In the genomic region with DNA sequence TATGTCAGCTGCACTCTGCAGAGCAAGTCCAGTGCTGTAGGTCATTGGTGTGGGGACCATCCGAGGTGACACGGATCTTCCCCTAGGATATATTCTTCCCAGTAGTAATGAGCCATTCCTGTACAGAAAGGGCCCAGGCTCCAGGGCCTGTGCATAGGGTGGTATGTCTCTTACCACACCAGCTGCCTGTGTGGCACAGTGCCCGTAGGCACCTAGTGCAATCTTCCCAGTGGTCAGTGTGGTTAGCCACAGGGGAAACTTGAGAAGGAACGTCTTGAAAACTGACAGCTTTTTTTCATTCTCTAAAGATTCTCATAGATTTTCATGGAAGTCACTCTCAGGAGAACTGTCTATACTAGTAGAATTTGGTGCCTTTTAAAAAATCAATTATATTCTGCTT, we compare ENCODE assay signal across 11 cellular contexts. TPM values are rescaled to one million over a fixed set of nuclear protein-coding genes. Genes with fewer than 3 reads are reported as not detected.
DNase-seq lines count a peak whose midpoint lies in the region; ATAC-seq, FAIRE-seq and TF ChIP-seq lines count a peak whose summit lies in the region.
"Had no signal": no experiment of that assay in that cellular context is flagged by ENCODE, and none has a peak within 500 bp of the region (broad histone marks: within the 10 kb centered on the region; RNA-seq: fewer than 3 reads in every experiment).

No MANE protein-coding gene starts in this region.

- no peaks in the 10 kb centered on the region for H3K9me3 ChIP-seq in SJSA1 (replicated peaks)

- no peaks in the 10 kb centered on the region for H3K9me3 Mint-ChIP-seq in naive thymus-derived CD8-positive, alpha-beta T cell
- H3K9me3 Mint-ChIP-seq: activated naive CD4-positive, alpha-beta T cell treated with anti-CD3 and anti-CD28 coated beads for 36 hours; T-helper 1 cell treated with Interleukin-12 subunit alpha and Interleukin-12 subunit beta and Interleukin-4 antibody, amounts not matched to agents 30 μg/mL and 1 μg/mL, for 36 hours had no signal

- no peak overlapping the region for H3K27ac ChIP-seq in SJSA1

- H3K36me3 Mint-ChIP-seq in naive thymus-derived CD8-positive, alpha-beta T cell, result peaks cover 0 to 3% (median 2%) of the 10 kb centered on the region in 3 donors

- H3K4me3 ChIP-seq in SJSA1 (no peak overlapping the region), foreskin fibroblast (ENCODE audit: low read depth in 1 of 2, low read length in 2 of 2) (no peak overlapping the region)

- H3K36me3 ChIP-seq in SJSA1, result no peaks in the 10 kb centered on the region

- ATAC-seq in HG03457 (IDR thresholded peaks at IDR 0.05; ENCODE audit: unreplicated experiment), result no peak
- ATAC-seq in naive thymus-derived CD8-positive, alpha-beta T cell, result no peak

- POLR2A ChIA-PET in naive thymus-derived CD8-positive, alpha-beta T cell (lab: Charles Lee), result interaction anchor here (0.7 kb wide), 1 partner anchor 131 kb away, joined by 3 read pairs; a partner anchor contains a TSS

- no peak for TF ChIP-seq CTCF in foreskin fibroblast (IDR thresholded peaks at IDR 0.05; ENCODE audit: low read depth, low read length)

- no peaks in the 10 kb centered on the region for H3K27me3 ChIP-seq in SJSA1 (replicated peaks)

- H3K27ac Mint-ChIP-seq in naive thymus-derived CD8-positive, alpha-beta T cell, result no peak overlapping the region
- H3K27ac Mint-ChIP-seq: activated naive CD4-positive, alpha-beta T cell treated with anti-CD3 and anti-CD28 coated beads for 36 hours; T-helper 1 cell treated with Interleukin-12 subunit alpha and Interleukin-12 subunit beta and Interleukin-4 antibody, amounts not matched to agents 30 μg/mL and 1 μg/mL, for 36 hours had no signal

- FAIRE-seq in H54 (lab: Jason Lieb, UNC), result peak; percentile 69

- DNase-seq in AML-193 (lab: John Stamatoyannopoulos, UW) (peak; percentile 73 to 84), H54 (ENCODE audit: insufficient read length, low spot score) (no peak), SJSA1 (ENCODE audit: low read depth in 1 of 2, low spot score in 2 of 2) (peak; percentile 32 to 59), foreskin fibroblast (peak; percentile 49 to 75), OCI-M2 (lab: John Stamatoyannopoulos, UW; ENCODE audit: unreplicated experiment) (no peak), DMS153 treated with DMSO at 0.1 percent for 48 hours (lab: John Stamatoyannopoulos, UW; ENCODE audit: unreplicated experiment) (no peak)
- no peak for DNase-seq in naive thymus-derived CD8-positive, alpha-beta T cell
- DNase-seq: activated naive CD4-positive, alpha-beta T cell treated with anti-CD3 and anti-CD28 coated beads for 36 hours; NCI-H1048 had no signal

- no peaks in the 10 kb centered on the region for H3K27me3 Mint-ChIP-seq in naive thymus-derived CD8-positive, alpha-beta T cell

- H3K4me1 Mint-ChIP-seq in naive thymus-derived CD8-positive, alpha-beta T cell, result peaks cover 0 to 8% (median 3%) of the 10 kb centered on the region in 4 donors

- H3K4me3 Mint-ChIP-seq in naive thymus-derived CD8-positive, alpha-beta T cell, result no peak overlapping the region
- H3K4me3 Mint-ChIP-seq: activated naive CD4-positive, alpha-beta T cell treated with anti-CD3 and anti-CD28 coated beads for 36 hours; T-helper 1 cell treated with Interleukin-12 subunit alpha and Interleukin-12 subunit beta and Interleukin-4 antibody, amounts not matched to agents 30 μg/mL and 1 μg/mL, for 36 hours had no signal

- peaks cover 6% of the 10 kb centered on the region for H3K4me1 ChIP-seq in SJSA1 (replicated peaks)

- no peak for TF ChIP-seq POLR2A in H54 (IDR thresholded peaks at IDR 0.05; ENCODE audit: low read depth, low read length)

RNA-seq across cellular contexts. Expression of a gene that starts 39.8 kb away (rescaled TPM):
- total RNA-seq in SJSA1 (2014; rRNA removed; shearing (Covaris generic)), result 12.6 and 17.5 TPM in 2 replicates
- 1 to 10 TPM; 3.0 to 3.1 TPM for total RNA-seq in naive thymus-derived CD8-positive, alpha-beta T cell
- 1 to 10 TPM; 5.1 to 6.5 (median 6.3) TPM for polyA plus RNA-seq in naive thymus-derived CD8-positive, alpha-beta T cell

Comparison
In these comparisons a context has a peak if more than half of its experiments do, and no peak if none do; other contexts are left out.
1. DNase-seq: peak in AML-193 (2 of 2), SJSA1 (2 of 2) and foreskin fibroblast (2 of 2); none in H54 (single experiment), OCI-M2 (single experiment), DMS153 treated with DMSO at 0.1 percent for 48 hours (single experiment) and naive thymus-derived CD8-positive, alpha-beta T cell (0 of 10).